ENCODE assay signal across 1 cellular context in genomic region chr3:17771177-17772048, GRCh38.
TF ChIP-seq lines count a peak whose summit lies in the region.

No MANE protein-coding gene starts in this region.

TF ChIP-seq in K562, 482 proteins besides CTCF, POLR2A, EP300 and RAD21 (continued from another document and continues in another):
- TF ChIP-seq CUX1 (CRISPR knock-in tag; IDR thresholded peaks at IDR 0.05) = peak; percentile 24; the same call in 1 of the 2 replicates
- TF ChIP-seq GMEB1 (CRISPR knock-in tag; IDR thresholded peaks at IDR 0.05) = no peak
- no peak for TF ChIP-seq SAFB (IDR thresholded peaks at IDR 0.05; ENCODE audit: borderline replicate concordance, low read depth, low read length)
- no peak; the same call in 1 of the 2 replicates for TF ChIP-seq THRAP3 (IDR thresholded peaks at IDR 0.05; ENCODE audit: borderline replicate concordance)
- TF ChIP-seq ZNF445 (CRISPR knock-in tag; IDR thresholded peaks at IDR 0.05; ENCODE audit: low read depth) = peak; percentile 58; the same call in 1 of the 2 replicates
- TF ChIP-seq ZNF24 (IDR thresholded peaks at IDR 0.05) = no peak
- TF ChIP-seq FOXK1 (CRISPR knock-in tag; IDR thresholded peaks at IDR 0.05; ENCODE audit: borderline replicate concordance) = no peak
- no peak for TF ChIP-seq NFRKB (IDR thresholded peaks at IDR 0.05; ENCODE audit: low read depth)
- no peak for TF ChIP-seq BCL6 (CRISPR knock-in tag; IDR thresholded peaks at IDR 0.05)
- TF ChIP-seq CREB3L1 (IDR thresholded peaks at IDR 0.05; ENCODE audit: borderline replicate concordance, low read depth) = no peak
- TF ChIP-seq DPF2 (IDR thresholded peaks at IDR 0.05) = peak; percentile 97
- TF ChIP-seq DLX4 (CRISPR knock-in tag; IDR thresholded peaks at IDR 0.05) = no peak
- no peak for TF ChIP-seq ZNF282 (CRISPR knock-in tag; IDR thresholded peaks at IDR 0.05)
- TF ChIP-seq NUFIP1 (IDR thresholded peaks at IDR 0.05; ENCODE audit: partially characterized antibody) = peak; percentile 41
- 0 out of 2 replicates have a peak, but pooled peaks have one; percentile 64 for TF ChIP-seq DNMT1 (IDR thresholded peaks at IDR 0.05)
- no peak for TF ChIP-seq ZNF347 (CRISPR knock-in tag; IDR thresholded peaks at IDR 0.05; ENCODE audit: low read depth)
- no peak for TF ChIP-seq BRD4 (IDR thresholded peaks at IDR 0.05)
- 0 out of 2 replicates have a peak, but pooled peaks have one; percentile 11 for TF ChIP-seq JUN (IDR thresholded peaks at IDR 0.05; ENCODE audit: borderline replicate concordance, low read depth, low read length)
- no peak for TF ChIP-seq JUN (CRISPR knock-in tag; IDR thresholded peaks at IDR 0.05; ENCODE audit: borderline replicate concordance)
- no peak for TF ChIP-seq ZBTB9 (CRISPR knock-in tag; IDR thresholded peaks at IDR 0.05)
- TF ChIP-seq TCF3 (CRISPR knock-in tag; IDR thresholded peaks at IDR 0.05) = peak; percentile 74
- no peak for TF ChIP-seq ZNF518B (CRISPR knock-in tag; IDR thresholded peaks at IDR 0.05)
- TF ChIP-seq ZNF644 (tag; IDR thresholded peaks at IDR 0.05; ENCODE audit: low read depth) = peak; percentile 60; the same call in 1 of the 2 replicates
- TF ChIP-seq CHD7 (IDR thresholded peaks at IDR 0.05; ENCODE audit: low read depth, low read length) = no peak
- no peak for TF ChIP-seq LCOR (CRISPR knock-in tag; IDR thresholded peaks at IDR 0.05)
- TF ChIP-seq NCOA6 (IDR thresholded peaks at IDR 0.05) = no peak
- TF ChIP-seq HNRNPL (IDR thresholded peaks at IDR 0.05; ENCODE audit: low read depth, low read length) = no peak
- TF ChIP-seq HSF4 (CRISPR knock-in tag; IDR thresholded peaks at IDR 0.05; ENCODE audit: borderline replicate concordance) = no peak
